Comparison of ENCODE assay signal across 8 cellular contexts in the genomic region with DNA sequence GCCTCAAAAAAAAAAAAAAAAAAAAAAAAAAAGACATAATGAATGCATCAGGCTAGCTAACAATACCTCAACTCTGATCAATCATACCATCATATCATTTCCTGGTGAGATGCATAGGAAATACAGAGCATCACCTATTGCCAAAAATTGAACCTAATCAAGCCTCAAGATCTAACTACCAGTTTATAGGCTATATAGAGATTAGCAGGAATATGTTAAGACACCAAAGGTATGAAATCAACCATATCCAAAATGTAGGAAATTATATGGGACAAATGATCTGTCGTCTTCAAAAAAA. TPM values are rescaled to one million over a fixed set of nuclear protein-coding genes. Genes with fewer than 3 reads are reported as not detected.
DNase-seq lines count a peak whose midpoint lies in the region; ATAC-seq, FAIRE-seq and TF ChIP-seq lines count a peak whose summit lies in the region.

No MANE protein-coding gene starts in this region.

- POLR2A ChIA-PET in endothelial cell of umbilical vein (lab: Charles Lee) = no interaction called here

- no peak for TF ChIP-seq POLR2A in endothelial cell of umbilical vein (IDR thresholded peaks at IDR 0.05; ENCODE audit: low read depth, low read length)

- no peaks in the 10 kb centered on the region for H3K9me3 ChIP-seq in MG63
- no peaks in the 10 kb centered on the region for H3K9me3 ChIP-seq in endothelial cell of umbilical vein (replicated peaks; ENCODE audit: control insufficient read depth, insufficient read depth, low read length)
- no peaks in the 10 kb centered on the region for H3K9me3 ChIP-seq in trophoblast cell (ENCODE audit: insufficient read depth, low read depth, low read length)

- H3K36me3 ChIP-seq in MG63 (0 out of 2 replicates have a peak, but pooled peaks cover 2% of the 10 kb centered on the region), endothelial cell of umbilical vein (ENCODE audit: control insufficient read depth in 2 of 2, extremely low read depth in 1 of 2, insufficient read depth in 2 of 2, low read length in 2 of 2) (no peaks in the 10 kb centered on the region), trophoblast cell (ENCODE audit: control insufficient read depth in 1 of 2, insufficient read depth in 2 of 2, low read length in 2 of 2) (no peaks in the 10 kb centered on the region)

- no peak overlapping the region for H4K91ac ChIP-seq in trophoblast cell (ENCODE audit: low read depth, low read length)

- no peak overlapping the region for H2BK5ac ChIP-seq in trophoblast cell (ENCODE audit: low read depth, low read length, poor library complexity)

- H3K9me1 ChIP-seq in endothelial cell of umbilical vein (replicated peaks; ENCODE audit: control insufficient read depth, extremely low read depth, insufficient read depth, low read length) = no peaks in the 10 kb centered on the region

- H3K4me2 ChIP-seq in endothelial cell of umbilical vein (ENCODE audit: insufficient read depth, low read length) (peak overlapping the region; percentile 90), trophoblast cell (ENCODE audit: low read length) (peak overlapping the region; percentile 64)

- H3K4ac ChIP-seq in trophoblast cell (ENCODE audit: low read depth, low read length) = no peak overlapping the region

- H2BK120ac ChIP-seq in trophoblast cell (ENCODE audit: insufficient read depth, low read length, poor library complexity) = no peak overlapping the region

- no peak overlapping the region for H3K14ac ChIP-seq in trophoblast cell (ENCODE audit: low read length)

- H3K9ac ChIP-seq in endothelial cell of umbilical vein (replicated peaks; ENCODE audit: extremely low read depth, insufficient read depth, low read length) (peak overlapping the region; percentile 70), trophoblast cell (ENCODE audit: low read length) (no peak overlapping the region)

- no peak for FAIRE-seq in endothelial cell of umbilical vein (lab: Jason Lieb, UNC)

- DNase-seq in GM12865 (ENCODE audit: low read depth) = no peak
- no peak for DNase-seq in MG63
- DNase-seq in endothelial cell of umbilical vein (ENCODE audit: low read depth, low spot score) = no peak
- DNase-seq in trophoblast cell = no peak
- no peak for DNase-seq in sciatic nerve (ENCODE audit: low spot score)
- DNase-seq in foreskin melanocyte = no peak
- DNase-seq in KG1 (lab: John Stamatoyannopoulos, UW) = no peak
- DNase-seq in NCI-H2171 (lab: John Stamatoyannopoulos, UW) = no peak

- ATAC-seq in sciatic nerve = no peak

- no peak overlapping the region for H2BK12ac ChIP-seq in trophoblast cell (ENCODE audit: low read length)

- H3K4me1 ChIP-seq in endothelial cell of umbilical vein (ENCODE audit: control insufficient read depth, extremely low read depth, insufficient read depth, low read length) (peaks cover 14% of the 10 kb centered on the region), trophoblast cell (ENCODE audit: control insufficient read depth in 1 of 2, insufficient read depth in 2 of 2, low read length in 2 of 2) (peaks cover 0 to 2% of the 10 kb centered on the region in 2 experiments)

- H3K79me2 ChIP-seq in endothelial cell of umbilical vein (ENCODE audit: control insufficient read depth, insufficient read depth, low read length) = peaks cover 29% of the 10 kb centered on the region
- H3K79me2 ChIP-seq in trophoblast cell (ENCODE audit: control insufficient read depth, insufficient read depth, low read length, poor library complexity) = peaks cover 5% of the 10 kb centered on the region

- BruUV-seq in endothelial cell of umbilical vein (replicated peaks; lab: Mats Ljungman, UMichigan) = TSS peak; percentile 68

- CTCF ChIA-PET in endothelial cell of umbilical vein (lab: Charles Lee) = interaction anchor here (1.5 to 3.2 kb wide), 4 partner anchors 11 to 249 kb away, joined by 10 to 17 read pairs (median 14); no protein-coding TSS in a partner anchor

- no peak overlapping the region for H3K23ac ChIP-seq in trophoblast cell (ENCODE audit: low read length)

- intact Hi-C loops in endothelial cell of umbilical vein (cut with micrococcal nuclease) (loop anchor here (1.0 to 2.0 kb wide), 2 partner anchors 28 to 66 kb away; partner anchors contain the start of gene PRC1), sciatic nerve (cut with DNase I) (no loop called here)

- no CpG with 5 or more reads among the region's 1 CpG for WGBS in trophoblast cell (ENCODE audit: extremely low coverage, insufficient coverage, insufficient read length)

- H2AK5ac ChIP-seq in trophoblast cell (ENCODE audit: low read length) = no peak overlapping the region

- peak overlapping the region; percentile 78 for H3K4me3 ChIP-seq in GM12865 (ENCODE audit: low read depth, low read length)
- peak overlapping the region; percentile 80 for H3K4me3 ChIP-seq in MG63
- H3K4me3 ChIP-seq in endothelial cell of umbilical vein (replicated peaks in 1 of 3; ENCODE audit: insufficient read depth in 1 of 3, low read depth in 1 of 3, low read length in 3 of 3) = peak overlapping the region; percentile 67 to 93 (median 70)
- peak overlapping the region; percentile 93 for H3K4me3 ChIP-seq in trophoblast cell (ENCODE audit: low read depth, low read length)

- peak overlapping the region; percentile 71 for H4K12ac ChIP-seq in trophoblast cell (ENCODE audit: low read depth, low read length)

- H4K20me1 ChIP-seq in endothelial cell of umbilical vein (replicated peaks; ENCODE audit: control insufficient read depth, extremely low read depth, insufficient read depth, low read length) = no peaks in the 10 kb centered on the region

- H2AFZ ChIP-seq in endothelial cell of umbilical vein (ENCODE audit: low read depth, low read length) (peak overlapping the region; percentile 91), trophoblast cell (ENCODE audit: insufficient read depth, low read length, poor library complexity) (peak overlapping the region; percentile 8)

- no peak overlapping the region for H3K18ac ChIP-seq in trophoblast cell (ENCODE audit: low read length)

- TF ChIP-seq CTCF in GM12865 (IDR thresholded peaks at IDR 0.05; ENCODE audit: insufficient read depth, low read depth, low read length, missing control alignments) (no peak), endothelial cell of umbilical vein (IDR thresholded peaks at IDR 0.05; ENCODE audit: extremely low read depth in 1 of 2, insufficient read depth in 1 of 2, low read depth in 1 of 2, low read length in 2 of 2) (no peak)

- H4K8ac ChIP-seq in trophoblast cell (ENCODE audit: low read depth, low read length) = peak overlapping the region; percentile 66

- dilution Hi-C loops in endothelial cell of umbilical vein (cut with MboI; ENCODE audit: extremely low pct_ligation_motif_present, low sequenced_read_pairs) = no loop called here

- H3K79me1 ChIP-seq in trophoblast cell (ENCODE audit: low read length) = peaks cover 6% of the 10 kb centered on the region

- H3K27ac ChIP-seq in endothelial cell of umbilical vein (ENCODE audit: insufficient read depth, low read depth, low read length) (no peak overlapping the region), trophoblast cell (ENCODE audit: low read depth, low read length) (peak overlapping the region; percentile 6)

- H3K27me3 ChIP-seq in MG63 (no peaks in the 10 kb centered on the region), endothelial cell of umbilical vein (ENCODE audit: control insufficient read depth in 2 of 2, insufficient read depth in 2 of 2, low read length in 2 of 2) (no peaks in the 10 kb centered on the region), trophoblast cell (ENCODE audit: insufficient read depth, low read length) (no peaks in the 10 kb centered on the region)

TF ChIP-seq in endothelial cell of umbilical vein, 7 proteins besides CTCF, POLR2A, EP300 and RAD21:
- TF ChIP-seq MYC (IDR thresholded peaks at IDR 0.05; ENCODE audit: low read depth, low read length) (no peak), GATA2 (IDR thresholded peaks at IDR 0.05; ENCODE audit: insufficient read depth, insufficient read length, low read depth, low read length) (peak; percentile 10), MAX (IDR thresholded peaks at IDR 0.05; ENCODE audit: insufficient read depth, insufficient read length) (no peak), FOS (IDR thresholded peaks at IDR 0.05; ENCODE audit: borderline replicate concordance, insufficient read depth, low read length) (no peak), EZH2 (IDR thresholded peaks at IDR 0.05; ENCODE audit: borderline replicate concordance, low read depth, low read length, severe bottlenecking) (no peak)

RNA-seq across cellular contexts. Expression of gene VPS33B, which starts 0.4 kb away (rescaled TPM):
- 3.2 and 14.6 TPM in 2 replicates for total RNA-seq in MG63 (2014; rRNA removed; shearing (Covaris generic); ENCODE audit: low replicate concordance)
- total RNA-seq in endothelial cell of umbilical vein = 14.2 and 14.7 TPM in 2 replicates
- polyA plus RNA-seq in endothelial cell of umbilical vein = 10.4 and 11.8 TPM in 2 replicates
- polyA plus RNA-seq in endothelial cell of umbilical vein (2011; cell fraction: cytosol; rRNA removed) = 10.1 and 10.4 TPM in 2 replicates
- polyA plus RNA-seq in endothelial cell of umbilical vein (2011; cell fraction: nucleus; rRNA removed) = 40.8 and 46.5 TPM in 2 replicates
- 16.4 and 17.4 TPM in 2 replicates for polyA plus RNA-seq in endothelial cell of umbilical vein (2012)
- polyA minus RNA-seq in endothelial cell of umbilical vein = 12.9 and 17.7 TPM in 2 replicates
- polyA minus RNA-seq in endothelial cell of umbilical vein (2011; cell fraction: cytosol; rRNA and poly(A)+ RNA removed) = 6.8 TPM
- 9.3 and 14.6 TPM in 2 replicates for polyA minus RNA-seq in endothelial cell of umbilical vein (2011; cell fraction: nucleus; rRNA and poly(A)+ RNA removed)
- polyA plus RNA-seq in trophoblast cell (2013) = 11.7 and 12.0 TPM in 2 replicates
- 13.0 TPM for total RNA-seq in sciatic nerve

RNA-seq across cellular contexts. Expression of gene PRC1, which starts 28.4 kb away (rescaled TPM):
- total RNA-seq in MG63 (2014; rRNA removed; shearing (Covaris generic); ENCODE audit: low replicate concordance) = 231 and 268 TPM in 2 replicates
- total RNA-seq in endothelial cell of umbilical vein (171 and 185 TPM in 2 replicates), sciatic nerve (5.7 TPM)
- 270 and 280 TPM in 2 replicates for polyA plus RNA-seq in endothelial cell of umbilical vein
- polyA plus RNA-seq in endothelial cell of umbilical vein (2011; cell fraction: cytosol; rRNA removed) = 182 and 231 TPM in 2 replicates
- polyA plus RNA-seq in endothelial cell of umbilical vein (2011; cell fraction: nucleus; rRNA removed) = 393 and 538 TPM in 2 replicates
- polyA plus RNA-seq in endothelial cell of umbilical vein (2012) = 76.1 and 156 TPM in 2 replicates
- 235 and 275 TPM in 2 replicates for polyA minus RNA-seq in endothelial cell of umbilical vein
- 256 TPM for polyA minus RNA-seq in endothelial cell of umbilical vein (2011; cell fraction: cytosol; rRNA and poly(A)+ RNA removed)
- polyA minus RNA-seq in endothelial cell of umbilical vein (2011; cell fraction: nucleus; rRNA and poly(A)+ RNA removed) = 92.1 and 129 TPM in 2 replicates
- 123 and 132 TPM in 2 replicates for polyA plus RNA-seq in trophoblast cell (2013)

Comparison
In these comparisons a context has a peak if more than half of its experiments do, and no peak if none do; other contexts are left out.
1. RNA of gene PRC1, which starts 28.4 kb away (total RNA-seq): 231 to 268 TPM in MG63 and 171 to 185 TPM in endothelial cell of umbilical vein; 5.7 TPM in sciatic nerve (single experiment); every median in the first group is over 10 times any median in the second.
2. Peak in every context shown above with its lines, with median percentiles within 50 percentile points of each other: H3K4me3 ChIP-seq.